In the genomic region with DNA sequence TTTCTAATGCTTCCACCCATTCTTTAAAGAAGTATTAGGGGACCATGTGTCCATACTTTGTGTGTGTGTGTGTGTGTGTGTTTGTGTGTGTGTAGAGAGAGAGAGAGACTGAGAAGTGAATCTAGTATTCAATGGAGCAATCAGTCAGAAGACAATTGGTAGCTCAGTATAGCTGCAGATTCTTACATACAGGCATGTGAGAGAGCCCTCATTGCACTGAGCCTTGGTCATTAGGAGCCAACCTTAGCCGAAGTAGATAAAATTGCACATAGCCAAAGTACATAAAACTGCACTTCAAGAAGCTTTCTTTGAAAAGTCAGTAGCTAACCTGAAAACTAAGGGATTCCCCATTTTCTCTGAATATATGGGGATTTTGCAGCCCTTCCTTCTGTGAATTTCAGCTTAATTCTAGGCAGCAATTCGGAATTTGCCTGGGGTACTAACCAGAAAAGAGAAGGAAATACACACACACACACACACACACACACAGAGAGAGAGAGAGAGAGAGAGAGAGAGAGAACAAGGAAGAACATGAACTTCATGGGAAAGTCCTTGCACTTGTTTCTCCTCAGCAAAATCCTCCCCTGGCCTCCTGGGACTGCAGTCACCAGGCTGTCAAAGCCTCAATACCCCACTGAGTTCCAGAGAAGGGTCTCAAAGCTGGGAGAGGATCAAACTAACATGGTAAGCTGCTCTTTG, we compare ENCODE assay signal across 14 cellular contexts. TPM values are rescaled to one million over a fixed set of nuclear protein-coding genes. Genes with fewer than 3 reads are reported as not detected.
DNase-seq lines count a peak whose midpoint lies in the region; ATAC-seq and TF ChIP-seq lines count a peak whose summit lies in the region.
"Had no signal": no experiment of that assay in that cellular context is flagged by ENCODE, and none has a peak within 500 bp of the region (broad histone marks: within the 10 kb centered on the region; RNA-seq: fewer than 3 reads in every experiment).

No MANE protein-coding gene starts in this region.

- H3K9me3 ChIP-seq in mammary epithelial cell (replicated peaks; ENCODE audit: insufficient read depth, low read length): no peaks in the 10 kb centered on the region
- H3K9me3 ChIP-seq in iPS-15b (ENCODE audit: control insufficient read depth, insufficient read depth, low read length): no peaks in the 10 kb centered on the region

- H3K9me3 Mint-ChIP-seq in MCF 10A (ENCODE audit: unreplicated experiment): no peaks in the 10 kb centered on the region
- no peaks in the 10 kb centered on the region for H3K9me3 Mint-ChIP-seq in stimulated activated naive B cell treated with anti-CD40 and anti-IgM and Interleukin-4, amounts not matched to agents 10 μg/mL and 1 μg/mL and 100 μg/mL, for 72 hours
- H3K9me3 Mint-ChIP-seq: activated CD4-positive, alpha-beta memory T cell treated with anti-CD3 and anti-CD28 coated beads for 36 hours; activated naive CD8-positive, alpha-beta T cell treated with anti-CD3 and anti-CD28 coated beads, Interleukin-2, amount 10 ng/mL, durations not matched to agents 7 days and 5 days; activated T-cell treated with anti-CD3 and anti-CD28 coated beads, Interleukin-2, amount 50 U/mL, for 4 hours; CD8-positive, alpha-beta memory T cell; mesothelial cell of epicardium had no signal

- H3K9ac ChIP-seq in mammary epithelial cell (ENCODE audit: insufficient read depth, low read length): no peak overlapping the region
- no peak overlapping the region for H3K9ac ChIP-seq in iPS-15b (ENCODE audit: low read depth, low read length)

- peaks cover 10% of the 10 kb centered on the region for H3K4me1 Mint-ChIP-seq in MCF 10A (ENCODE audit: insufficient read depth, unreplicated experiment)
- H3K4me1 Mint-ChIP-seq in stimulated activated naive B cell treated with anti-CD40 and anti-IgM and Interleukin-4, amounts not matched to agents 10 μg/mL and 1 μg/mL and 100 μg/mL, for 72 hours: peaks cover 26 to 36% of the 10 kb centered on the region in 2 donors

- BruUV-seq in mammary epithelial cell (replicated peaks; lab: Mats Ljungman, UMichigan) (no TSS peak), MCF 10A (replicated peaks; lab: Mats Ljungman, UMichigan) (no TSS peak)

- CTCF ChIA-PET in mammary epithelial cell (lab: Charles Lee; ENCODE audit: low non-redundant PET) (no interaction called here), MCF 10A (lab: Yijun Ruan, JAX) (interaction anchor here (0.9 to 1.5 kb wide), 7 partner anchors 8 to 1224 kb away, joined by 3 to 6 read pairs (median 4); no protein-coding TSS in a partner anchor)

- DNase-seq in mammary epithelial cell (no peak), MCF 10A (ENCODE audit: unreplicated experiment) (no peak), UCSD-AML1 (lab: John Stamatoyannopoulos, UW; ENCODE audit: unreplicated experiment) (peak; percentile 29), DMS 273 treated with DMSO at 0.1 percent for 48 hours (lab: John Stamatoyannopoulos, UW) (no peak), NCI-H2227 treated with DMSO at 0.1 percent for 48 hours (lab: John Stamatoyannopoulos, UW) (no peak)
- no peak for DNase-seq in stimulated activated naive B cell treated with anti-CD40 and anti-IgM and Interleukin-4, amounts not matched to agents 10 μg/mL and 1 μg/mL and 100 μg/mL, for 72 hours
- DNase-seq: activated CD4-positive, alpha-beta memory T cell treated with anti-CD3 and anti-CD28 coated beads for 36 hours; activated naive CD8-positive, alpha-beta T cell treated with anti-CD3 and anti-CD28 coated beads, Interleukin-2, amount 10 ng/mL, durations not matched to agents 7 days and 5 days; activated T-cell treated with anti-CD3 and anti-CD28 coated beads, Interleukin-2, amount 50 U/mL, for 4 hours; CD8-positive, alpha-beta memory T cell; NCI-H774 had no signal

- 83% methylated on average over 2 of the region's 2 CpGs for WGBS in mammary epithelial cell (ENCODE audit: low coverage, missing lambda C conversion rate)

- no peaks in the 10 kb centered on the region for H3K27me3 Mint-ChIP-seq in MCF 10A (ENCODE audit: insufficient read depth, unreplicated experiment)
- peaks cover 6 to 10% of the 10 kb centered on the region in 2 donors for H3K27me3 Mint-ChIP-seq in stimulated activated naive B cell treated with anti-CD40 and anti-IgM and Interleukin-4, amounts not matched to agents 10 μg/mL and 1 μg/mL and 100 μg/mL, for 72 hours

- POLR2A ChIA-PET in MCF 10A (lab: Yijun Ruan, JAX): no interaction called here

- H3K27ac ChIP-seq in mammary epithelial cell (ENCODE audit: insufficient read depth, low read depth, low read length): no peak overlapping the region

- H3K4me3 Mint-ChIP-seq in MCF 10A (ENCODE audit: unreplicated experiment): no peak overlapping the region
- H3K4me3 Mint-ChIP-seq in stimulated activated naive B cell treated with anti-CD40 and anti-IgM and Interleukin-4, amounts not matched to agents 10 μg/mL and 1 μg/mL and 100 μg/mL, for 72 hours: peak overlapping the region; percentile 6 to 76
- H3K4me3 Mint-ChIP-seq: activated CD4-positive, alpha-beta memory T cell treated with anti-CD3 and anti-CD28 coated beads for 36 hours; mesothelial cell of epicardium had no signal

- peaks cover 5% of the 10 kb centered on the region for H3K36me3 Mint-ChIP-seq in MCF 10A (ENCODE audit: insufficient read depth, unreplicated experiment)
- peaks cover 21 to 34% of the 10 kb centered on the region in 2 donors for H3K36me3 Mint-ChIP-seq in stimulated activated naive B cell treated with anti-CD40 and anti-IgM and Interleukin-4, amounts not matched to agents 10 μg/mL and 1 μg/mL and 100 μg/mL, for 72 hours
- H3K36me3 Mint-ChIP-seq: activated CD4-positive, alpha-beta memory T cell treated with anti-CD3 and anti-CD28 coated beads for 36 hours; mesothelial cell of epicardium had no signal

- dilution Hi-C loops in mammary epithelial cell (cut with HindIII; ENCODE audit: low sequenced_read_pairs): no loop called here

- peaks cover 2% of the 10 kb centered on the region for H3K79me2 ChIP-seq in mammary epithelial cell (ENCODE audit: insufficient read depth, low read length)

- peak; percentile 30 to 31 for ATAC-seq in stimulated activated naive B cell treated with anti-CD40 and anti-IgM and Interleukin-4, amounts not matched to agents 10 μg/mL and 1 μg/mL and 100 μg/mL, for 72 hours (replicated peaks)
- ATAC-seq in HG03175 (IDR thresholded peaks at IDR 0.05; ENCODE audit: unreplicated experiment): no peak
- ATAC-seq: activated T-cell treated with anti-CD3 and anti-CD28 coated beads, Interleukin-2, amount 50 U/mL, for 4 hours had no signal

- H3K36me3 ChIP-seq in mammary epithelial cell (ENCODE audit: insufficient read depth, low read length): no peaks in the 10 kb centered on the region
- H3K36me3 ChIP-seq in iPS-15b (ENCODE audit: control insufficient read depth, insufficient read depth, low read length): no peaks in the 10 kb centered on the region

- H3K4me2 ChIP-seq in mammary epithelial cell (ENCODE audit: insufficient read depth, low read depth, low read length): no peak overlapping the region

- peak overlapping the region; percentile 69 for H2AFZ ChIP-seq in mammary epithelial cell (ENCODE audit: low read depth, low read length)

- H3K4me3 ChIP-seq in mammary epithelial cell (replicated peaks in 1 of 3; ENCODE audit: insufficient read depth in 1 of 3, low read depth in 2 of 3, low read length in 3 of 3) (no peak overlapping the region), iPS-15b (ENCODE audit: low read depth, low read length) (peak overlapping the region; percentile 5)

- TF ChIP-seq CTCF in mammary epithelial cell (conservative IDR thresholded peaks at IDR 0.05 in 1 of 2, IDR thresholded peaks at IDR 0.05 in 1 of 2; ENCODE audit: extremely low read depth in 1 of 2, insufficient read depth in 1 of 2, low read depth in 1 of 2, low read length in 2 of 2) (no peak), MCF 10A (IDR thresholded peaks at IDR 0.05; ENCODE audit: unreplicated experiment) (no peak)

- no peaks in the 10 kb centered on the region for H3K27me3 ChIP-seq in mammary epithelial cell (ENCODE audit: insufficient read depth, low read length)
- H3K27me3 ChIP-seq in iPS-15b (ENCODE audit: control insufficient read depth, insufficient read depth, low read length): peaks cover 100% of the 10 kb centered on the region

- intact Hi-C loops in mammary epithelial cell (cut with micrococcal nuclease) (no loop called here), MCF 10A (cut with micrococcal nuclease) (no loop called here)

- H3K27ac Mint-ChIP-seq in MCF 10A (ENCODE audit: low read depth, unreplicated experiment): no peak overlapping the region
- H3K27ac Mint-ChIP-seq in stimulated activated naive B cell treated with anti-CD40 and anti-IgM and Interleukin-4, amounts not matched to agents 10 μg/mL and 1 μg/mL and 100 μg/mL, for 72 hours: no peak overlapping the region
- H3K27ac Mint-ChIP-seq: activated CD4-positive, alpha-beta memory T cell treated with anti-CD3 and anti-CD28 coated beads for 36 hours; activated naive CD8-positive, alpha-beta T cell treated with anti-CD3 and anti-CD28 coated beads, Interleukin-2, amount 10 ng/mL, durations not matched to agents 7 days and 5 days; mesothelial cell of epicardium had no signal

- H3K4me1 ChIP-seq in mammary epithelial cell (ENCODE audit: insufficient read depth, low read length): peaks cover 24% of the 10 kb centered on the region
- peaks cover 3% of the 10 kb centered on the region for H3K4me1 ChIP-seq in iPS-15b (ENCODE audit: control insufficient read depth, insufficient read depth, low read length)

- in situ Hi-C loops in mammary epithelial cell (cut with MboI; ENCODE audit: low sequenced_read_pairs in 2 of 2): loop anchor here in 1 of 2 donors (25.0 kb wide), 1 partner anchor 283 kb away; no protein-coding TSS in a partner anchor

- no peaks in the 10 kb centered on the region for H4K20me1 ChIP-seq in mammary epithelial cell (ENCODE audit: insufficient read depth, low read length)

RNA-seq across cellular contexts. Expression of a gene that starts 1.7 kb away (rescaled TPM):
- total RNA-seq in mammary epithelial cell: 1 to 10 TPM in 1 of 2 donors, under 1 TPM in 1; 0.33 to 8.0 TPM
- 3.8 TPM for polyA plus RNA-seq in mammary epithelial cell
- 31.5 TPM for polyA minus RNA-seq in mammary epithelial cell
- 4.8 and 4.9 TPM in 2 replicates for total RNA-seq in MCF 10A (2022)
